ENCODE assay signal across 1 cellular context in the genomic region with DNA sequence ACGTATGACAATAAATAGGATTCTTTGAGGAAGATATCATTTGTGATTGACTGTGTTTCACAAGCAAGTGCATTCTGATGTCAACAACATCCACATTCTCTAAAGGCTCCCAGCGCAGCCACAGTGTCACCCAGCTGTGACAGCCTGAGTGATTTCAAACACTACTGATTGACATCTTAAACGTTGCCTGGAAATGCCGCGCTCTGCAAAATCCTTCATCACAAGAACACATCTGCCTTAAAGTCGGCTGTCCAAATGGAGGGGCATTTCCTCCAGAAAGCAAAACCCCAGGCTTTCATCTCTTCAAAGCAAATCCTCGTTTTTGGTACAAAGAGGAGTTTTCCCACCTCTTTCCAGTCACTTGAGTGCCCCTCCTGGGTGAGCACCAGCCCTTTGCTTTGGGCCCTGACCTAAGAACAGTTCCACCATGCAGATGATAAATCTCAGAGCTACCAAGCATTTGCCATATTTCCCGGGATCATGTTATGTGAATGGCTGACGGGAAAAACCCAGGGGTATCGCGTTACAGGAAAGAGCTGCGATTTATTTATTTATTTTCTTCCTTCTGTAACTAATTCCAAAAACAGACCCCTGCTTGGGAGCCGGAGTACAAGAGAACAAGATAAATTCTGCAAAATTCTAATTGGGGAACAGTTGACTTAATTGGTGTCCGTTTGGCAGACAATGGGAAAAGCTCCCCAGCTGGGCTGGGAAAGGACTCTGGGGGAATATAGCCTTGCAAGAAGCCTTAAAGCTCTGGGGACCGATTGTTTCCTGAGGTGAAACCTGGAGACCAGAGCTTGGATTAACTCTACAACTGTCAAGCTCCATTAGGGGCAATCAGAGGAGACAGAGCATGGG.
A peak's percentile ranks its signal among the peaks of the same experiment; 100 is the strongest.
TF ChIP-seq lines count a peak whose summit lies in the region.

No MANE protein-coding gene starts in this region.

TF ChIP-seq in K562, 482 proteins besides CTCF, POLR2A, EP300 and RAD21 (continued from another document):
- TF ChIP-seq, protein P1, sequence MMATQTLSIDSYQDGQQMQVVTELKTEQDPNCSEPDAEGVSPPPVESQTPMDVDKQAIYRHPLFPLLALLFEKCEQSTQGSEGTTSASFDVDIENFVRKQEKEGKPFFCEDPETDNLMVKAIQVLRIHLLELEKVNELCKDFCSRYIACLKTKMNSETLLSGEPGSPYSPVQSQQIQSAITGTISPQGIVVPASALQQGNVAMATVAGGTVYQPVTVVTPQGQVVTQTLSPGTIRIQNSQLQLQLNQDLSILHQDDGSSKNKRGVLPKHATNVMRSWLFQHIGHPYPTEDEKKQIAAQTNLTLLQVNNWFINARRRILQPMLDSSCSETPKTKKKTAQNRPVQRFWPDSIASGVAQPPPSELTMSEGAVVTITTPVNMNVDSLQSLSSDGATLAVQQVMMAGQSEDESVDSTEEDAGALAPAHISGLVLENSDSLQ (IDR thresholded peaks at IDR 0.05), result peak; percentile 65
- TF ChIP-seq ZNF561 (CRISPR knock-in tag; conservative IDR thresholded peaks at IDR 0.05) (no peak), SP1 (CRISPR knock-in tag; IDR thresholded peaks at IDR 0.05) (no peak), NFRKB (IDR thresholded peaks at IDR 0.05; ENCODE audit: low read depth) (no peak), MEIS2 (IDR thresholded peaks at IDR 0.05; ENCODE audit: partially characterized antibody) (peak; percentile 46)
- TF ChIP-seq, protein P2, sequence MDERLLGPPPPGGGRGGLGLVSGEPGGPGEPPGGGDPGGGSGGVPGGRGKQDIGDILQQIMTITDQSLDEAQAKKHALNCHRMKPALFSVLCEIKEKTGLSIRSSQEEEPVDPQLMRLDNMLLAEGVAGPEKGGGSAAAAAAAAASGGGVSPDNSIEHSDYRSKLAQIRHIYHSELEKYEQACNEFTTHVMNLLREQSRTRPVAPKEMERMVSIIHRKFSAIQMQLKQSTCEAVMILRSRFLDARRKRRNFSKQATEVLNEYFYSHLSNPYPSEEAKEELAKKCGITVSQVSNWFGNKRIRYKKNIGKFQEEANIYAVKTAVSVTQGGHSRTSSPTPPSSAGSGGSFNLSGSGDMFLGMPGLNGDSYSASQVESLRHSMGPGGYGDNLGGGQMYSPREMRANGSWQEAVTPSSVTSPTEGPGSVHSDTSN (CRISPR knock-in tag; IDR thresholded peaks at IDR 0.05; ENCODE audit: low read depth), result no peak
- TF ChIP-seq, protein P2 (tag; conservative IDR thresholded peaks at IDR 0.05; ENCODE audit: low read depth), result peak; percentile 53; the same call in 1 of the 2 replicates
